10 cellular contexts compared by ENCODE assay signal in the genomic region with DNA sequence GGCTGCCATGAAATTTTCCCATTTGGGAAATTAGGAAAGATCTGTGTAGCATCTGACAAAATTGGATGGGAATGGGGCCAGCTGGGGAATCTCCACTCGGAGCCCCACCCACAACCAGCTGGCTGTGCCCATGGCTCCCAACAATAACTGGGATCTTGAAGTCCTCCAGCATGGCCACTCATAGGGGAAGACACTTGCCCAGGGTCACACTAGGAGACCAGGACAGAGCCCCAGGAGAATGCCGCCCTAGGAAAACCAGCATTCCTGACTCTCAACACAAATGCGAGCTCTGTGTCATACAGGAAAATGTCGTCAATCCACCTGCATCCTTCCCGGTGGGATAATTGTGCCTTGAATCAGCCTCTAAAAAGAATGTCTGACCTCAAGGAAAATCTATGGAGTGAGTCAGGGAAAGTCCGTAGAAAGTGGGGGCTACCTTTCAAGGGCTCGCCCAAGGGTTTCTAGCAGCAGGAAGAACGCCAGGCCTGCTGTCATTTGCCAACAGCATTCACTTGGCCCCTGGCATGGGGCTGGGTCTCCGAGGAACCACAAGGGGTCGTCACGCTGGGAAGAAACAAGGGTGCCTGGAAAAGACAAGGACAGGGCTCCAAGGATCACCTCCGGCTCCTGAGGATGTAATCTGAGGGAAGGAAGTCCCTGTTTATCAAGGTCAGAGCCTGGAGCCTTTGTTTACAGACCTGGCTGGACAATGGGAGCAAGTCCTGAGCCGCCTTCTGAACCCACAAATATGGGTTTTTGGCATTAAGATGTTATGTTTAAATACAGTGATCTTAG. TPM values are rescaled to one million over a fixed set of nuclear protein-coding genes. Genes with fewer than 3 reads are reported as not detected.
DNase-seq lines count a peak whose midpoint lies in the region; ATAC-seq and TF ChIP-seq lines count a peak whose summit lies in the region.
"Had no signal": no experiment of that assay in that cellular context is flagged by ENCODE, and none has a peak within 500 bp of the region (broad histone marks: within the 10 kb centered on the region; RNA-seq: fewer than 3 reads in every experiment).

No MANE protein-coding gene starts in this region.

- no peaks in the 10 kb centered on the region for H3K27me3 ChIP-seq in SJSA1 (replicated peaks)
- H3K27me3 ChIP-seq in transverse colon, result no peaks in the 10 kb centered on the region

- TF ChIP-seq CTCF in fibroblast of the aortic adventitia (IDR thresholded peaks at IDR 0.05; ENCODE audit: insufficient read depth, low read length) (no peak), omental fat pad (IDR thresholded peaks at IDR 0.05) (no peak), transverse colon (IDR thresholded peaks at IDR 0.05) (no peak)

- 89 to 100% methylated on average over 1 to 13 of the region's 13 CpGs for WGBS in transverse colon (ENCODE audit: low coverage in 1 of 2), 2 donors

- peak; percentile 43 for ATAC-seq in omental fat pad (ENCODE audit: low FRiP score)
- ATAC-seq in GM19397 (IDR thresholded peaks at IDR 0.05; ENCODE audit: unreplicated experiment), result no peak
- ATAC-seq in GM19452 (IDR thresholded peaks at IDR 0.05; ENCODE audit: unreplicated experiment), result no peak

- DNase-seq in EH (ENCODE audit: low read depth) (peak; percentile 87), SJSA1 (ENCODE audit: low read depth in 1 of 2, low spot score in 2 of 2) (peak; percentile 73 to 80), fibroblast of the aortic adventitia (ENCODE audit: low read depth) (peak; percentile 78), omental fat pad (ENCODE audit: low spot score) (no peak), DMS79 (lab: John Stamatoyannopoulos, UW) (no peak), transverse colon (no peak)
- DNase-seq: activated gamma-delta T cell had no signal

- TF ChIP-seq EP300 in transverse colon (IDR thresholded peaks at IDR 0.05; ENCODE audit: low read depth), result no peak

- H3K9me3 ChIP-seq in SJSA1 (replicated peaks), result 0 out of 2 replicates have a peak, but pooled peaks cover 6% of the 10 kb centered on the region
- no peaks in the 10 kb centered on the region for H3K9me3 ChIP-seq in transverse colon
- H3K9me3 ChIP-seq: Caco-2 had no signal

- no peaks in the 10 kb centered on the region for H3K36me3 ChIP-seq in SJSA1
- H3K36me3 ChIP-seq in transverse colon, result no peaks in the 10 kb centered on the region

- intact Hi-C loops in transverse colon (cut with DNase I; ENCODE audit: low total_unique reads), result no loop called here

- H3K27ac ChIP-seq in SJSA1, result peak overlapping the region; percentile 94
- peak overlapping the region in 1 of 4 donors; percentile 41 for H3K27ac ChIP-seq in transverse colon

- in situ Hi-C loops in transverse colon (cut with MboI; ENCODE audit: low pct_ligation_motif_present in 1 of 4, low pct_unique_long_range_greater_than_20kb in 1 of 4, low sequenced_read_pairs in 3 of 4), result no loop called here

- TF ChIP-seq POLR2A in transverse colon (IDR thresholded peaks at IDR 0.05), result no peak

- no peak overlapping the region for H3K4me3 ChIP-seq in SJSA1
- H3K4me3 ChIP-seq in fibroblast of the aortic adventitia (ENCODE audit: low read depth, low read length), result no peak overlapping the region
- H3K4me3 ChIP-seq in transverse colon, result no peak overlapping the region

- H3K4me1 ChIP-seq in SJSA1 (replicated peaks) (peaks cover 23% of the 10 kb centered on the region), transverse colon (peaks cover 0 to 3% (median 0%) of the 10 kb centered on the region in 4 donors)

RNA-seq across cellular contexts. Expression of gene CDH5, which starts 15.9 kb away (rescaled TPM):
- total RNA-seq in SJSA1 (2014; rRNA removed; shearing (Covaris generic)), result not detected in 2 replicates
- total RNA-seq in fibroblast of the aortic adventitia (ENCODE audit: low replicate concordance) (2.9 and 7.0 TPM in 2 replicates), omental fat pad (100 to 1,000 TPM in 1 of 4 donors, 10 to 100 TPM in 3; 31.8 to 237 (median 95.8) TPM), transverse colon (10 to 100 TPM in 1 of 4 donors, 1 to 10 TPM in 3; 6.0 to 18.1 (median 6.8) TPM)

RNA-seq across cellular contexts. Expression of gene BEAN1, which starts 44.7 kb away (rescaled TPM):
- total RNA-seq in SJSA1 (2014; rRNA removed; shearing (Covaris generic)), result not detected in 2 replicates
- total RNA-seq in fibroblast of the aortic adventitia (ENCODE audit: low replicate concordance) (0.09 TPM in 1 of 2 replicates, not detected in the other), omental fat pad (1 to 10 TPM in 2 of 4 donors, under 1 TPM in 1, not detected in 1; 0.94 to 2.2 (median 1.3) TPM), transverse colon (under 1 TPM in 1 of 4 donors, not detected in 3; 0.40 TPM)
- total RNA-seq: Caco-2 had no signal

Comparison
In these comparisons a context has a peak if more than half of its experiments do, and no peak if none do; other contexts are left out.
1. DNase-seq: peak in EH (single experiment), SJSA1 (2 of 2) and fibroblast of the aortic adventitia (single experiment); none in omental fat pad (single experiment), DMS79 (single experiment) and transverse colon (single experiment).